ENCODE assay signal across 21 cellular contexts in the genomic region with DNA sequence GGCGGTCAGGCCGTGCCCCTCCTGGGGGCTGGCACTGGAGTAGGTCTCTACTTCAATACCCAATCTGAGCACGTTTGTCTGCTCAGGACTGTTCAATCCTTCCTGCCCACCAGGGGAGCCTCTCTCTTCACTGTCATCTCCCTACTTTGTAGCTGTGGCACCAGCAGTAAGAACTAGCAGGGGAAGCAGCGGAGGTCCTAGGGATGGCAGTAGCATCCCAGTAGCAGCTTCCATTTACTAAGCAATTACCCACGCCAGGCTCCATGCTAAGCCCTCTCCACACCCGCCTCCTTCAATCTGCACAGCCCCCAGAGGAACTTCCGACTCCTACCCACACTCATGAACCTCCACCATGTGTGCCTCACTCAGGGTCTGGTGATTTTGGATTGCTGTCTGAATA. TPM values are rescaled to one million over a fixed set of nuclear protein-coding genes. Genes with fewer than 3 reads are reported as not detected.
"Had no signal": no experiment of that assay in that cellular context is flagged by ENCODE, and none has a peak within 500 bp of the region (broad histone marks: within the 10 kb centered on the region; RNA-seq: fewer than 3 reads in every experiment).

No MANE protein-coding gene starts in this region.

- H3K4me3 ChIP-seq: K562 had no signal

- H3K4me2 ChIP-seq: KMS-11, SK-N-SH had no signal

- H3K27ac ChIP-seq: HL-60, KMS-11, RWPE1 had no signal

- H3K9me3 Mint-ChIP-seq: IgD-negative memory B cell had no signal

- H3K4me3 Mint-ChIP-seq: IgD-negative memory B cell had no signal

- DNase-seq: Kasumi-1, MM.1S, NCI-H1092 treated with DMSO at 0.1 percent for 48 hours, NCI-H1436, NCI-H187, NCI-H2029, NCI-H2081 treated with DMSO at 0.1 percent for 48 hours, NCI-H2171, NCI-H226, NCI-H446, NCI-H510A, NCI-H524 treated with DMSO at 0.1 percent for 48 hours, NCI-H774, SHP77, SK-N-SH had no signal

- H3K9me2 ChIP-seq: SK-N-SH had no signal

- H3K27ac Mint-ChIP-seq: IgD-negative memory B cell had no signal

- ATAC-seq: K562 had no signal

RNA-seq across cellular contexts. Expression of a gene that starts 31.7 kb away (rescaled TPM):
- total RNA-seq: K562, M059J had no signal
- polyA plus RNA-seq: IgD-negative memory B cell, SK-N-SH had no signal
